23 cellular contexts compared by ENCODE assay signal in genomic region chrX:86887341-86887740, GRCh38.
"Had no signal": no experiment of that assay in that cellular context is flagged by ENCODE, and none has a peak within 500 bp of the region (broad histone marks: within the 10 kb centered on the region; RNA-seq: fewer than 3 reads in every experiment).

No MANE protein-coding gene starts in this region.

- H3K36me3 ChIP-seq: heart right ventricle, left ventricle myocardium inferior, lower lobe of right lung, right atrium auricular region, sigmoid colon, tibial nerve, upper lobe of right lung, vagina had no signal

- H3K36me3 Mint-ChIP-seq: memory B cell; natural killer cell treated with Interleukin-12 subunit alpha and Interleukin-12 subunit beta and Interleukin-15 and Interleukin-18, amount 100 ng/mL, for 72 hours; stimulated activated naive B cell treated with anti-CD40 and anti-IgM and Interleukin-4, amounts not matched to agents 10 μg/mL and 1 μg/mL and 100 μg/mL, for 72 hours had no signal

- H3K27me3 Mint-ChIP-seq: memory B cell; stimulated activated naive B cell treated with anti-CD40 and anti-IgM and Interleukin-4, amounts not matched to agents 10 μg/mL and 1 μg/mL and 100 μg/mL, for 72 hours; stimulated activated naive CD8-positive, alpha-beta T cell treated with anti-CD3 and anti-CD28 coated beads, Interleukin-15, amount 100 ng/mL, for 72 hours had no signal

- H3K4me1 ChIP-seq: heart right ventricle, left ventricle myocardium inferior, lower lobe of right lung, right atrium auricular region, sigmoid colon, testis, tibial nerve, upper lobe of right lung, vagina had no signal

- H3K4me1 Mint-ChIP-seq: memory B cell; stimulated activated naive B cell treated with anti-CD40 and anti-IgM and Interleukin-4, amounts not matched to agents 10 μg/mL and 1 μg/mL and 100 μg/mL, for 72 hours; stimulated activated naive CD8-positive, alpha-beta T cell treated with anti-CD3 and anti-CD28 coated beads, Interleukin-15, amount 100 ng/mL, for 72 hours had no signal

- DNase-seq: cortex of kidney; dorsolateral prefrontal cortex; effector CD8-positive, alpha-beta T cell; heart right ventricle; hypothalamus; left ventricle myocardium inferior; lower lobe of right lung; midbrain; sigmoid colon; stimulated activated CD4-positive, alpha-beta T cell treated with anti-CD3 and anti-CD28 coated beads, Interleukin-2, amount 100 ng/mL, for 24 hours; stimulated activated CD4-positive, alpha-beta T cell treated with anti-CD3 and anti-CD28 coated beads, Interleukin-4, amount 100 ng/mL, for 4 hours; stimulated activated naive B cell treated with anti-CD40 and anti-IgM and Interleukin-4, amounts not matched to agents 10 μg/mL and 1 μg/mL and 100 μg/mL, for 72 hours; stimulated activated naive CD8-positive, alpha-beta T cell treated with anti-CD3 and anti-CD28 coated beads, Interleukin-15, amount 100 ng/mL, for 72 hours; testis; upper lobe of right lung had no signal

- H3K27me3 ChIP-seq: heart right ventricle, right atrium auricular region, sigmoid colon, testis, tibial nerve, upper lobe of right lung, vagina had no signal

- H3K4me3 ChIP-seq: dorsolateral prefrontal cortex, heart right ventricle, left ventricle myocardium inferior, lower lobe of right lung, right atrium auricular region, sigmoid colon, skin epidermis, testis, tibial nerve, upper lobe of right lung, vagina had no signal

- H3K9me3 ChIP-seq: heart right ventricle, left ventricle myocardium inferior, lower lobe of right lung, right atrium auricular region, sigmoid colon, testis, tibial nerve, upper lobe of right lung, vagina had no signal

- H3K9me3 Mint-ChIP-seq: stimulated activated naive B cell treated with anti-CD40 and anti-IgM and Interleukin-4, amounts not matched to agents 10 μg/mL and 1 μg/mL and 100 μg/mL, for 72 hours; stimulated activated naive CD8-positive, alpha-beta T cell treated with anti-CD3 and anti-CD28 coated beads, Interleukin-15, amount 100 ng/mL, for 72 hours had no signal

- H3K27ac ChIP-seq: dorsolateral prefrontal cortex, heart right ventricle, left ventricle myocardium inferior, lower lobe of right lung, right atrium auricular region, sigmoid colon, skin epidermis, testis, tibial nerve, upper lobe of right lung, vagina had no signal

- FAIRE-seq: frontal cortex, islet of Langerhans had no signal

- H3K27ac Mint-ChIP-seq: memory B cell; natural killer cell treated with Interleukin-12 subunit alpha and Interleukin-12 subunit beta and Interleukin-15 and Interleukin-18, amount 100 ng/mL, for 72 hours; stimulated activated naive B cell treated with anti-CD40 and anti-IgM and Interleukin-4, amounts not matched to agents 10 μg/mL and 1 μg/mL and 100 μg/mL, for 72 hours; stimulated activated naive CD8-positive, alpha-beta T cell treated with anti-CD3 and anti-CD28 coated beads, Interleukin-15, amount 100 ng/mL, for 72 hours had no signal

- H3K4me3 Mint-ChIP-seq: memory B cell; natural killer cell treated with Interleukin-12 subunit alpha and Interleukin-12 subunit beta and Interleukin-15 and Interleukin-18, amount 100 ng/mL, for 72 hours; stimulated activated naive B cell treated with anti-CD40 and anti-IgM and Interleukin-4, amounts not matched to agents 10 μg/mL and 1 μg/mL and 100 μg/mL, for 72 hours; stimulated activated naive CD8-positive, alpha-beta T cell treated with anti-CD3 and anti-CD28 coated beads, Interleukin-15, amount 100 ng/mL, for 72 hours had no signal
